In the genomic region with DNA sequence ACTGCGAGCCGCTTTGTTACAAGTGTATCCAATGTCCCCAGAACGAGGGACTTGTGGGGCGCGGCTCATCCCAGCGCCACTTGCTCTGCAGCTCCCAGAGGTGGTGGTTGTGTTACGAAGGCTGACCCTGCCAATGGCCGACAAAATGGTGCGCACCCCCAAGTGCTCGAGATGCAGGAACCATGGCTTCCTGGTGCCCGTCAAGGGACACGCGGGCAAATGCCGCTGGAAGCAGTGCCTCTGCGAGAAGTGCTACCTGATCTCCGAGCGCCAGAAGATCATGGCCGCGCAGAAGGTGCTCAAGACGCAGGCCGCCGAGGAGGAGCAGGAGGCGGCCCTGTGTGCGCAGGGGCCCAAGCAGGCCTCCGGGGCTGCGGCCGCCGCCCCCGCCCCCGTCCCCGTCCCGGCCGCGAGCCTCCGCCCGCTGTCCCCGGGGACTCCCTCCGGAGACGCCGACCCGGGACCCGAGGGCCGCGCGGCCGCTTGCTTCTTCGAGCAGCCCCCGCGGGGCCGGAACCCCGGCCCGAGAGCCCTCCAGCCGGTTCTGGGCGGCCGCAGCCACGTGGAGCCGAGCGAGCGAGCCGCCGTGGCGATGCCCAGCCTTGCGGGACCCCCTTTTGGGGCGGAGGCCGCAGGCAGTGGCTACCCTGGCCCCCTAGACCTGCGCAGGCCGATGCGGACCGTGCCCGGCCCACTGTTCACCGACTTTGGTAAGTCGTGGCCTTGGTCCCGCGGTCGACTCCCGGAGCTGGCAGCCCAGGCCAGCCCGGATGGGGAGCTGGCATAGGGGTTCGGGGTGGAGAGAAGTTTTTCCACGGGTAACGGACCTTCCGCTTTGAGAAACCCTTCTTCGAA, we compare ENCODE assay signal across 27 cellular contexts. TPM values are rescaled to one million over a fixed set of nuclear protein-coding genes. Genes with fewer than 3 reads are reported as not detected.
"Had no signal": no experiment of that assay in that cellular context is flagged by ENCODE, and none has a peak within 500 bp of the region (broad histone marks: within the 10 kb centered on the region; RNA-seq: fewer than 3 reads in every experiment).

A gene (plus strand): TSS at position 79 of the 855 bp plus-strand sequence. CDS start 55 bp downstream, at position 134.

- H3K36me3 ChIP-seq: esophagus squamous epithelium, gastroesophageal sphincter, left lung, lower lobe of right lung, neutrophil, thoracic aorta, transverse colon had no signal

- H3K27me3 ChIP-seq: neutrophil had no signal

- H3K27ac Mint-ChIP-seq: immature natural killer cell; memory B cell; nephron; stimulated activated naive CD8-positive, alpha-beta T cell treated with anti-CD3 and anti-CD28 coated beads, Interleukin-15, Interleukin-2, amounts not matched to agents 100 ng/mL and 50 ng/mL, for 24 hours had no signal

- H3K4me3 Mint-ChIP-seq: immature natural killer cell; memory B cell; nephron; stimulated activated naive CD8-positive, alpha-beta T cell treated with anti-CD3 and anti-CD28 coated beads, Interleukin-15, Interleukin-2, amounts not matched to agents 100 ng/mL and 50 ng/mL, for 24 hours had no signal

- H3K4me1 Mint-ChIP-seq: immature natural killer cell, memory B cell, nephron had no signal

- FAIRE-seq: keratinocyte, small intestine had no signal

- H3K4me1 ChIP-seq: esophagus squamous epithelium, gastroesophageal sphincter, left lung, lower lobe of right lung, transverse colon had no signal

- ATAC-seq: gastroesophageal sphincter, left lung, lower lobe of right lung, right cardiac atrium had no signal

- H3K36me3 Mint-ChIP-seq: immature natural killer cell, memory B cell had no signal

- DNase-seq: central memory CD4-positive, alpha-beta T cell; cortex of kidney; dorsolateral prefrontal cortex; effector memory CD4-positive, alpha-beta T cell; esophagus squamous epithelium; foreskin fibroblast; immature natural killer cell; left lung; lower lobe of right lung; midbrain; posterior cingulate gyrus; right cardiac atrium; small intestine; stimulated activated CD4-positive, alpha-beta T cell treated with anti-CD3 and anti-CD28 coated beads, Interleukin-2, amount 100 ng/mL, for 48 hours; transverse colon had no signal

- H3K9me3 ChIP-seq: esophagus squamous epithelium, gastroesophageal sphincter, left lung, lower lobe of right lung, neutrophil, thoracic aorta, transverse colon had no signal

- H3K9me3 Mint-ChIP-seq: immature natural killer cell; nephron; stimulated activated naive CD8-positive, alpha-beta T cell treated with anti-CD3 and anti-CD28 coated beads, Interleukin-15, Interleukin-2, amounts not matched to agents 100 ng/mL and 50 ng/mL, for 24 hours had no signal

- H3K4me3 ChIP-seq: dorsolateral prefrontal cortex, esophagus squamous epithelium, gastroesophageal sphincter, left lung, lower lobe of right lung, thoracic aorta, transverse colon had no signal

- H3K27ac ChIP-seq: dorsolateral prefrontal cortex, epithelial cell of prostate, esophagus squamous epithelium, gastroesophageal sphincter, left lung, lower lobe of right lung, neutrophil, thoracic aorta, transverse colon had no signal

RNA-seq across cellular contexts. Expression of the gene that starts here (rescaled TPM):
- total RNA-seq: chondrocyte, esophagus squamous epithelium, gastroesophageal sphincter, left lung, lower lobe of right lung, osteocyte, right cardiac atrium, subcutaneous adipose tissue, thoracic aorta, transverse colon, urinary bladder had no signal
- polyA plus RNA-seq: immature natural killer cell, keratinocyte, right cardiac atrium, small intestine, urinary bladder had no signal
